Comparison of ENCODE assay signal across 8 cellular contexts in the genomic region with DNA sequence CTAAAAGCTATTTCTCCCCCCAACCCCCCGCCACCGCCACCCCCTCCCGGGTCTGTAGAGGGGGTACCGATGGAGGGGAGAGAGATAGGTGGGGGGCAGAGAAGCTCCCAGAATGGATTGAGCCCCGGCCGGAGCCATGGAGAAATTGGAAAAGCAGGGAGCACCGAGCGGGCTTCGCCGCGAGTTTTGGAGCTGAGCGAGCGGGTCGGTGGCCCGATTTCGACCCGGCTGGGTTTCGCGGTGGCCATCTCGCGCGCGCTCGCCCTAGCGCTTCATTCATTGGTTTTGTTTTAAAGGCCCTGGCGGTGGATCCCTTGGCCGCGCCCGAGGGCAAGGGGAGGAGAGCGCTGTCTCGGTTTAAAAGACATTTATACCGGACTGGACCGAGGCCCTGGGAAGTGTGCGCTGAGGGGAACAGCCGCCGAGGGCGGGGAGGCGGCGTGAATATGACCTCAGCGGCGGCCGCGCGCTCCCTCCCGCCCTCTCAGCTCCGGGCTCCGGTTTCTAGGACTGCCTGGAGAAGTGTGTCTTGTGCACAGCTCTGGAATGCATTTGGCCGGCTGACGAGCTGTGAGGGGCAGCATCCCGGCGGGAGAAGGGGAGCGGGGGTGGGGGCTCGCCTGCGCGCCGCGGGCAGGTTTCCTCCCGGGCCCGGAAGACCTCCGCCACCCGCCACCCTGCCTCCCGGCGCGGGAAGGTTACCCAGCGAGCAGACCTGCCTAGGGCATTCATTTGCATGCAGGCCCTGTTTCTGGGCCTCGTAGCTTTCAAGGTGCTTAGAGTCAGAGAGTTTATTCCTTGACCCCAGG. TPM values are rescaled to one million over a fixed set of nuclear protein-coding genes. Genes with fewer than 3 reads are reported as not detected.
DNase-seq lines count a peak whose midpoint lies in the region; ATAC-seq and TF ChIP-seq lines count a peak whose summit lies in the region.

No MANE protein-coding gene starts in this region.

- ATAC-seq in GM18909 (IDR thresholded peaks at IDR 0.05; ENCODE audit: poor library complexity, unreplicated experiment), result peak; percentile 34
- ATAC-seq in HG03103 (IDR thresholded peaks at IDR 0.05; ENCODE audit: low read depth, unreplicated experiment), result peak; percentile 13

- H3K36me3 ChIP-seq in BE2C, result peaks cover 11% of the 10 kb centered on the region

- H3K27me3 ChIP-seq in BE2C, result no peaks in the 10 kb centered on the region

- H3K27ac ChIP-seq in temporal lobe (ENCODE audit: low read depth, low read length), result peak overlapping the region; percentile 94

- TF ChIP-seq CTCF in BE2C (IDR thresholded peaks at IDR 0.05; ENCODE audit: low read depth, low read length) (no peak), epithelial cell of esophagus (IDR thresholded peaks at IDR 0.05; ENCODE audit: insufficient read depth, low read depth, low read length, missing control alignments) (no peak)

- H3K4me1 ChIP-seq in BE2C, result no peaks in the 10 kb centered on the region

- H3K9me3 ChIP-seq in BE2C, result no peaks in the 10 kb centered on the region

- DNase-seq in BE2C (peak; percentile 62), NCI-H526 treated with DMSO at 0.1 percent for 48 hours (lab: John Stamatoyannopoulos, UW) (peak; percentile 78), epithelial cell of esophagus (ENCODE audit: low read depth) (peak; percentile 77), midbrain (lab: John Stamatoyannopoulos, UW) (peak; percentile 76)
- DNase-seq in activated CD8-positive, alpha-beta memory T cell treated with anti-CD3 and anti-CD28 coated beads, Interleukin-2, amount 50 U/mL, for 48 hours, result peak; percentile 75

- peak overlapping the region; percentile 59 for H3K4me3 ChIP-seq in BE2C (ENCODE audit: low read depth, low read length)
- H3K4me3 ChIP-seq in epithelial cell of esophagus (ENCODE audit: low read length), result peak overlapping the region; percentile 59

RNA-seq across cellular contexts. Expression of a gene that starts 1.7 kb away (rescaled TPM):
- 13.7 TPM for polyA plus RNA-seq in BE2C (2012; ENCODE audit: insufficient read depth, insufficient read length, low read depth)
- 11.1 TPM for total RNA-seq in temporal lobe

Comparison
In these comparisons a context has a peak if more than half of its experiments do, and no peak if none do; other contexts are left out.
1. Peak in every context shown above with its lines: DNase-seq, ATAC-seq, H3K4me3 ChIP-seq and H3K27ac ChIP-seq.